1 cellular context compared by ENCODE assay signal in the genomic region with DNA sequence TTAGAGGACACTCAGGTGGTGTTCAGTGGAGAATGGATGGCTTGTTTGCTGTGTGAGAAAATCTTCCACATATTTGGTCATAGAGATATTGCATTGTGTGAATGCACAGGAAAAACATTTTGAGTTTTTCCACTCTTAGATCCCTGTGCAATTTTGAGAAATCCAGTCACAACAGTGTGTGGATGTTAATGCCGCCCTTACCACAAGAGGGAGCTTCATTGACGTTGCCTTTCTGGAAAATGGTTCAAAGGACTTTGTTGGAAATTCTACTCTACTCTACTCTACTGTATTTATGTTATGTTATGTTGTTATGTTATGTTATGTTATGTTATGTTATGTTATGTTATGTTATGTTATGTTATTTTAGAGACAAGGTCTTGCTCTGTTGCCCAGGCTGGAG.
TF ChIP-seq lines count a peak whose summit lies in the region.

No MANE protein-coding gene starts in this region.

TF ChIP-seq in K562, 482 proteins besides CTCF, POLR2A, EP300 and RAD21:
- TF ChIP-seq MTA3 (IDR thresholded peaks at IDR 0.05; ENCODE audit: borderline replicate concordance) (no peak), SMC3 (conservative IDR thresholded peaks at IDR 0.05; ENCODE audit: insufficient read depth, low read depth, low read length) (0 out of 2 replicates have a peak, but pooled peaks have one; percentile 10)
TF ChIP-seq in K562: peak in this region for 1.
